Comparison of ENCODE assay signal across 2 cellular contexts in the genomic region with DNA sequence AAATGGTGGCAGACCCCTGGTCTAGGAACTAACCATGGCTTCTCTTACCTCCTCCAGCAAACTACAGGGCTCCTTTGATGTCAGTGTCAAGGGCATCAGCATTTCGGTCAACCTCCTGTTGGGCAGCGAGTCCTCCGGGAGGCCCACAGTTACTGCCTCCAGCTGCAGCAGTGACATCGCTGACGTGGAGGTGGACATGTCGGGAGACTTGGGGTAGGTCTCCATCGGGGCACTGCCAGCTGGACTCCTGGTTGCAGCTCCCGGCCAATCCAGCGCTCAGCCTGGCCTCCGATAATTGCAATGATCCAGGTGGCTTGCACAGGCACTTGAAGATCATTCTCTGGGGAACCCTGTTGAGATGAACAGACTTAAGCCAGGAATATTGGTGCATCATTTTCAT.
TF ChIP-seq lines count a peak whose summit lies in the region.

No MANE protein-coding gene starts in this region.

TF ChIP-seq in H1, 55 proteins besides CTCF, POLR2A, EP300 and RAD21:
- no peak for TF ChIP-seq RXRA (IDR thresholded peaks at IDR 0.05; ENCODE audit: insufficient read depth, low read depth, low read length)
- TF ChIP-seq SIX5 (IDR thresholded peaks at IDR 0.05; ENCODE audit: low read depth, low read length), result no peak
- TF ChIP-seq KDM1A (IDR thresholded peaks at IDR 0.05; ENCODE audit: borderline replicate concordance, low read length), result no peak
- no peak for TF ChIP-seq TBP (IDR thresholded peaks at IDR 0.05; ENCODE audit: low read depth, low read length)
- no peak for TF ChIP-seq JUN (IDR thresholded peaks at IDR 0.05; ENCODE audit: low read depth, low read length)
- TF ChIP-seq EZH2 (IDR thresholded peaks at IDR 0.05; ENCODE audit: low read depth, low read length, severe bottlenecking), result no peak
- TF ChIP-seq RNF2 (IDR thresholded peaks at IDR 0.05; ENCODE audit: borderline replicate concordance, low read depth, low read length, missing control alignments, poor library complexity, severe bottlenecking), result no peak
- TF ChIP-seq SAP30 (IDR thresholded peaks at IDR 0.05; ENCODE audit: insufficient read depth, insufficient replicate concordance, low read length), result no peak
- no peak for TF ChIP-seq NANOG (IDR thresholded peaks at IDR 0.05; ENCODE audit: insufficient read depth, low read depth, low read length, poor library complexity, severe bottlenecking)
- no peak for TF ChIP-seq EGR1 (IDR thresholded peaks at IDR 0.05; ENCODE audit: borderline replicate concordance, low read depth, low read length)
- TF ChIP-seq CREB1 (IDR thresholded peaks at IDR 0.05), result no peak
- no peak for TF ChIP-seq CHD1 (IDR thresholded peaks at IDR 0.05; ENCODE audit: low read depth, low read length)
- TF ChIP-seq ZNF274 (IDR thresholded peaks at IDR 0.05; ENCODE audit: borderline replicate concordance, extremely low read depth, low read length), result no peak
- TF ChIP-seq CHD2 (IDR thresholded peaks at IDR 0.05; ENCODE audit: low read length), result no peak
TF ChIP-seq in H1: peak in this region for 0.

TF ChIP-seq in liver, 16 proteins besides CTCF, POLR2A, EP300 and RAD21:
- TF ChIP-seq, protein P1, sequence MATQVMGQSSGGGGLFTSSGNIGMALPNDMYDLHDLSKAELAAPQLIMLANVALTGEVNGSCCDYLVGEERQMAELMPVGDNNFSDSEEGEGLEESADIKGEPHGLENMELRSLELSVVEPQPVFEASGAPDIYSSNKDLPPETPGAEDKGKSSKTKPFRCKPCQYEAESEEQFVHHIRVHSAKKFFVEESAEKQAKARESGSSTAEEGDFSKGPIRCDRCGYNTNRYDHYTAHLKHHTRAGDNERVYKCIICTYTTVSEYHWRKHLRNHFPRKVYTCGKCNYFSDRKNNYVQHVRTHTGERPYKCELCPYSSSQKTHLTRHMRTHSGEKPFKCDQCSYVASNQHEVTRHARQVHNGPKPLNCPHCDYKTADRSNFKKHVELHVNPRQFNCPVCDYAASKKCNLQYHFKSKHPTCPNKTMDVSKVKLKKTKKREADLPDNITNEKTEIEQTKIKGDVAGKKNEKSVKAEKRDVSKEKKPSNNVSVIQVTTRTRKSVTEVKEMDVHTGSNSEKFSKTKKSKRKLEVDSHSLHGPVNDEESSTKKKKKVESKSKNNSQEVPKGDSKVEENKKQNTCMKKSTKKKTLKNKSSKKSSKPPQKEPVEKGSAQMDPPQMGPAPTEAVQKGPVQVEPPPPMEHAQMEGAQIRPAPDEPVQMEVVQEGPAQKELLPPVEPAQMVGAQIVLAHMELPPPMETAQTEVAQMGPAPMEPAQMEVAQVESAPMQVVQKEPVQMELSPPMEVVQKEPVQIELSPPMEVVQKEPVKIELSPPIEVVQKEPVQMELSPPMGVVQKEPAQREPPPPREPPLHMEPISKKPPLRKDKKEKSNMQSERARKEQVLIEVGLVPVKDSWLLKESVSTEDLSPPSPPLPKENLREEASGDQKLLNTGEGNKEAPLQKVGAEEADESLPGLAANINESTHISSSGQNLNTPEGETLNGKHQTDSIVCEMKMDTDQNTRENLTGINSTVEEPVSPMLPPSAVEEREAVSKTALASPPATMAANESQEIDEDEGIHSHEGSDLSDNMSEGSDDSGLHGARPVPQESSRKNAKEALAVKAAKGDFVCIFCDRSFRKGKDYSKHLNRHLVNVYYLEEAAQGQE (IDR thresholded peaks at IDR 0.05), result no peak
- TF ChIP-seq, protein P2, sequence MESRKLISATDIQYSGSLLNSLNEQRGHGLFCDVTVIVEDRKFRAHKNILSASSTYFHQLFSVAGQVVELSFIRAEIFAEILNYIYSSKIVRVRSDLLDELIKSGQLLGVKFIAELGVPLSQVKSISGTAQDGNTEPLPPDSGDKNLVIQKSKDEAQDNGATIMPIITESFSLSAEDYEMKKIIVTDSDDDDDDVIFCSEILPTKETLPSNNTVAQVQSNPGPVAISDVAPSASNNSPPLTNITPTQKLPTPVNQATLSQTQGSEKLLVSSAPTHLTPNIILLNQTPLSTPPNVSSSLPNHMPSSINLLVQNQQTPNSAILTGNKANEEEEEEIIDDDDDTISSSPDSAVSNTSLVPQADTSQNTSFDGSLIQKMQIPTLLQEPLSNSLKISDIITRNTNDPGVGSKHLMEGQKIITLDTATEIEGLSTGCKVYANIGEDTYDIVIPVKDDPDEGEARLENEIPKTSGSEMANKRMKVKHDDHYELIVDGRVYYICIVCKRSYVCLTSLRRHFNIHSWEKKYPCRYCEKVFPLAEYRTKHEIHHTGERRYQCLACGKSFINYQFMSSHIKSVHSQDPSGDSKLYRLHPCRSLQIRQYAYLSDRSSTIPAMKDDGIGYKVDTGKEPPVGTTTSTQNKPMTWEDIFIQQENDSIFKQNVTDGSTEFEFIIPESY (IDR thresholded peaks at IDR 0.05), result no peak
- TF ChIP-seq FOXA2 (IDR thresholded peaks at IDR 0.05), result no peak
- TF ChIP-seq YY1 (IDR thresholded peaks at IDR 0.05), result no peak
- no peak for TF ChIP-seq SP1 (IDR thresholded peaks at IDR 0.05)
- no peak for TF ChIP-seq FOXA1 (IDR thresholded peaks at IDR 0.05)
- TF ChIP-seq JUND (IDR thresholded peaks at IDR 0.05), result no peak
- TF ChIP-seq HNF4A (conservative IDR thresholded peaks at IDR 0.05), result no peak
- no peak for TF ChIP-seq EGR1 (IDR thresholded peaks at IDR 0.05; ENCODE audit: low read depth in 2 of 2)
- TF ChIP-seq NR2F2 (IDR thresholded peaks at IDR 0.05), result no peak
- TF ChIP-seq, protein P3, sequence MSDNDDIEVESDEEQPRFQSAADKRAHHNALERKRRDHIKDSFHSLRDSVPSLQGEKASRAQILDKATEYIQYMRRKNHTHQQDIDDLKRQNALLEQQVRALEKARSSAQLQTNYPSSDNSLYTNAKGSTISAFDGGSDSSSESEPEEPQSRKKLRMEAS (IDR thresholded peaks at IDR 0.05), result no peak
- no peak for TF ChIP-seq RXRA (IDR thresholded peaks at IDR 0.05)
- TF ChIP-seq TAF1 (conservative IDR thresholded peaks at IDR 0.05), result no peak
- TF ChIP-seq HNF4G (IDR thresholded peaks at IDR 0.05), result no peak
- TF ChIP-seq, protein P4, sequence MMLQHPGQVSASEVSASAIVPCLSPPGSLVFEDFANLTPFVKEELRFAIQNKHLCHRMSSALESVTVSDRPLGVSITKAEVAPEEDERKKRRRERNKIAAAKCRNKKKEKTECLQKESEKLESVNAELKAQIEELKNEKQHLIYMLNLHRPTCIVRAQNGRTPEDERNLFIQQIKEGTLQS (IDR thresholded peaks at IDR 0.05), result no peak
